1 cellular context compared by ENCODE assay signal in the genomic region with DNA sequence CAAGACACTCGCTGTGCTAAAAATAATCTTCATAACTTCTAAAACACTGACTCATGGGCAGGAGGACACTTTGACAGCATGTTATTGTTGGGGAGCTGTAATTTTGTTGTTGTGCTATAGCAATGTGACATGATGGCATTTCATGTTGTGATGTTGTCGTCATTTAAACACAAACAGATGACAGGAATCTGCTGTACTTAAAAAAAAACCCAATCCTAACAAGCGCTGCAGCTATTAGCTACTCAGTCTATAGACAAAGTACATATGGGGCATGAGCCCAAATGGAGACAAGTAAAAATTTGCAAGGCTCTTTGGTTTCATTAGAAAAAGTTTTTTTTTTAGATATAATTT.
TF ChIP-seq lines count a peak whose summit lies in the region.

No MANE protein-coding gene starts in this region.

TF ChIP-seq in K562, 482 proteins besides CTCF, POLR2A, EP300 and RAD21 (continued from another document):
- no peak for TF ChIP-seq RREB1 (CRISPR knock-in tag; IDR thresholded peaks at IDR 0.05)
- TF ChIP-seq RBM34 (IDR thresholded peaks at IDR 0.05; ENCODE audit: borderline replicate concordance, insufficient read depth, low read length): no peak
- TF ChIP-seq ZBED1 (IDR thresholded peaks at IDR 0.05): no peak
- TF ChIP-seq RBM17 (IDR thresholded peaks at IDR 0.05; ENCODE audit: borderline replicate concordance, low read depth, low read length): no peak
- TF ChIP-seq ZNF436 (CRISPR knock-in tag; IDR thresholded peaks at IDR 0.05): no peak
- no peak for TF ChIP-seq TFAP4 (CRISPR knock-in tag; IDR thresholded peaks at IDR 0.05; ENCODE audit: borderline replicate concordance)
- TF ChIP-seq KDM1A (IDR thresholded peaks at IDR 0.05): no peak
TF ChIP-seq in K562: peak in this region for 0.
